1 cellular context compared by ENCODE assay signal in the genomic region with DNA sequence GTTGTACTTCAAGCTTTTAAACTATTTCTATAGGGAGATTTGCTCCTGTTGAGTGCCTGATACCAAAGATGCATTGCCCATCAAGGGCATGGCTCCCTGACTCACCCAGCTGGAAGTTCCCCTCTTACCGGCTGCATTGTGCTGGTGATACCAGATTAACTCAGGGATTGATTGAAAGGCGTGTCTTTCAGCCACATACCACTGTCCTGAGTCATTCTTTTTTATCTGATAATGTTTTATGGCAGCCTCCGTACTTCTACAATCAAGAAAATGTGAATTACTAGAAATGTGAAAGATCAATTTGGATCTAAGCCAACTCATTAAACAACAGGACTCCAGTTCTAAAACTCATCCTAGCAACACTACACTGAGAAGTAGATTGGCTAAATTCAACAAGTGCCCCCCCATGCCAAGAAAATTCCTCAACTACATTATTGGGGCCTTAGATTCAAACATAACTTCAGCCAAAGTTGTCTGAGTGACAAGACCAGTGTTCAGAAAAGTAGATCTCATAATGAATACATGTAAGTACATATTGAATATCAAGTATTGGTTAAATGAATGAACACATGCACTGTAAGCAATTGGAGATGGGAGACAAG.
A peak's percentile ranks its signal among the peaks of the same experiment; 100 is the strongest.
TF ChIP-seq lines count a peak whose summit lies in the region.

No MANE protein-coding gene starts in this region.

TF ChIP-seq in K562, 482 proteins besides CTCF, POLR2A, EP300 and RAD21 (continued from another document):
- TF ChIP-seq, protein P1, sequence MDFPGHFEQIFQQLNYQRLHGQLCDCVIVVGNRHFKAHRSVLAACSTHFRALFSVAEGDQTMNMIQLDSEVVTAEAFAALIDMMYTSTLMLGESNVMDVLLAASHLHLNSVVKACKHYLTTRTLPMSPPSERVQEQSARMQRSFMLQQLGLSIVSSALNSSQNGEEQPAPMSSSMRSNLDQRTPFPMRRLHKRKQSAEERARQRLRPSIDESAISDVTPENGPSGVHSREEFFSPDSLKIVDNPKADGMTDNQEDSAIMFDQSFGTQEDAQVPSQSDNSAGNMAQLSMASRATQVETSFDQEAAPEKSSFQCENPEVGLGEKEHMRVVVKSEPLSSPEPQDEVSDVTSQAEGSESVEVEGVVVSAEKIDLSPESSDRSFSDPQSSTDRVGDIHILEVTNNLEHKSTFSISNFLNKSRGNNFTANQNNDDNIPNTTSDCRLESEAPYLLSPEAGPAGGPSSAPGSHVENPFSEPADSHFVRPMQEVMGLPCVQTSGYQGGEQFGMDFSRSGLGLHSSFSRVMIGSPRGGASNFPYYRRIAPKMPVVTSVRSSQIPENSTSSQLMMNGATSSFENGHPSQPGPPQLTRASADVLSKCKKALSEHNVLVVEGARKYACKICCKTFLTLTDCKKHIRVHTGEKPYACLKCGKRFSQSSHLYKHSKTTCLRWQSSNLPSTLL (IDR thresholded peaks at IDR 0.05), result no peak
- TF ChIP-seq TEAD4 (IDR thresholded peaks at IDR 0.05; ENCODE audit: low read length) (peak; percentile 68), TEAD4 (CRISPR knock-in tag; IDR thresholded peaks at IDR 0.05; ENCODE audit: borderline replicate concordance) (no peak), TCF3 (CRISPR knock-in tag; IDR thresholded peaks at IDR 0.05) (peak; percentile 8; the same call in 1 of the 2 replicates), JUND (IDR thresholded peaks at IDR 0.05; ENCODE audit: borderline replicate concordance, low read depth, low read length) (peak; percentile 86), JUND (tag; IDR thresholded peaks at IDR 0.05; ENCODE audit: borderline replicate concordance, low read depth, low read length) (peak; percentile 83; the same call in 2 of the 3 replicates), ZC3H4 (CRISPR knock-in tag; IDR thresholded peaks at IDR 0.05; ENCODE audit: borderline replicate concordance) (no peak), NFIC (IDR thresholded peaks at IDR 0.05) (peak; percentile 49; the same call in 1 of the 2 replicates), SMARCA4 (IDR thresholded peaks at IDR 0.05) (0 out of 2 replicates have a peak, but pooled peaks have one; percentile 15), JUN (IDR thresholded peaks at IDR 0.05; ENCODE audit: borderline replicate concordance, low read depth, low read length) (0 out of 2 replicates have a peak, but pooled peaks have one; percentile 39), JUN (CRISPR knock-in tag; IDR thresholded peaks at IDR 0.05; ENCODE audit: borderline replicate concordance) (no peak), KDM1A (IDR thresholded peaks at IDR 0.05) (peak in 1 of 2 experiments; percentile 8; a peak in 1 of 4 replicates), TCF7L2 (IDR thresholded peaks at IDR 0.05; ENCODE audit: low read depth, low read length) (no peak), CBFA2T3 (IDR thresholded peaks at IDR 0.05) (peak; percentile 56)
- TF ChIP-seq, protein P2, sequence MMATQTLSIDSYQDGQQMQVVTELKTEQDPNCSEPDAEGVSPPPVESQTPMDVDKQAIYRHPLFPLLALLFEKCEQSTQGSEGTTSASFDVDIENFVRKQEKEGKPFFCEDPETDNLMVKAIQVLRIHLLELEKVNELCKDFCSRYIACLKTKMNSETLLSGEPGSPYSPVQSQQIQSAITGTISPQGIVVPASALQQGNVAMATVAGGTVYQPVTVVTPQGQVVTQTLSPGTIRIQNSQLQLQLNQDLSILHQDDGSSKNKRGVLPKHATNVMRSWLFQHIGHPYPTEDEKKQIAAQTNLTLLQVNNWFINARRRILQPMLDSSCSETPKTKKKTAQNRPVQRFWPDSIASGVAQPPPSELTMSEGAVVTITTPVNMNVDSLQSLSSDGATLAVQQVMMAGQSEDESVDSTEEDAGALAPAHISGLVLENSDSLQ (IDR thresholded peaks at IDR 0.05), result peak; percentile 48
- TF ChIP-seq, protein P3, sequence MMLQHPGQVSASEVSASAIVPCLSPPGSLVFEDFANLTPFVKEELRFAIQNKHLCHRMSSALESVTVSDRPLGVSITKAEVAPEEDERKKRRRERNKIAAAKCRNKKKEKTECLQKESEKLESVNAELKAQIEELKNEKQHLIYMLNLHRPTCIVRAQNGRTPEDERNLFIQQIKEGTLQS (IDR thresholded peaks at IDR 0.05), result peak; percentile 59; the same call in 1 of the 2 replicates
- TF ChIP-seq, protein P3 (CRISPR knock-in tag; conservative IDR thresholded peaks at IDR 0.05), result no peak
